Comparison of ENCODE assay signal across 1 cellular context in genomic region chr3:194749631-194750271, GRCh38.
A peak's percentile ranks its signal among the peaks of the same experiment; 100 is the strongest.
TF ChIP-seq lines count a peak whose summit lies in the region.

No MANE protein-coding gene starts in this region.

TF ChIP-seq in HepG2, 621 proteins besides CTCF, POLR2A, EP300 and RAD21 (continued from another document and continues in another):
- peak; percentile 69; the same call in 1 of the 2 replicates for TF ChIP-seq ZNF281 (CRISPR knock-in tag; IDR thresholded peaks at IDR 0.05; ENCODE audit: borderline replicate concordance)
- no peak for TF ChIP-seq ZFP37 (CRISPR knock-in tag; IDR thresholded peaks at IDR 0.05; ENCODE audit: borderline replicate concordance)
- no peak for TF ChIP-seq ISX (CRISPR knock-in tag; conservative IDR thresholded peaks at IDR 0.05)
- no peak for TF ChIP-seq GTF2F1 (IDR thresholded peaks at IDR 0.05; ENCODE audit: low read length)
- TF ChIP-seq KDM2A (CRISPR knock-in tag; IDR thresholded peaks at IDR 0.05; ENCODE audit: borderline replicate concordance, low read depth): peak; percentile 70
- no peak for TF ChIP-seq ZIK1 (CRISPR knock-in tag; IDR thresholded peaks at IDR 0.05; ENCODE audit: borderline replicate concordance, low read depth)
- no peak for TF ChIP-seq PRDM15 (CRISPR knock-in tag; IDR thresholded peaks at IDR 0.05)
- 0 out of 2 replicates have a peak, but pooled peaks have one; percentile 70 for TF ChIP-seq ZNF430 (CRISPR knock-in tag; IDR thresholded peaks at IDR 0.05)
- TF ChIP-seq PHF21A (CRISPR knock-in tag; IDR thresholded peaks at IDR 0.05): no peak; the same call in 1 of the 2 replicates
- TF ChIP-seq ZNF3 (CRISPR knock-in tag; IDR thresholded peaks at IDR 0.05): no peak
- TF ChIP-seq BHLHE40 (IDR thresholded peaks at IDR 0.05; ENCODE audit: low read length): peak; percentile 93
- TF ChIP-seq PITX1 (CRISPR knock-in tag; IDR thresholded peaks at IDR 0.05): peak; percentile 55; the same call in 1 of the 2 replicates
- TF ChIP-seq TERF1 (CRISPR knock-in tag; IDR thresholded peaks at IDR 0.05): no peak
- no peak for TF ChIP-seq CHD4 (IDR thresholded peaks at IDR 0.05; ENCODE audit: borderline replicate concordance, low read length)
- no peak for TF ChIP-seq ZBTB2 (CRISPR knock-in tag; IDR thresholded peaks at IDR 0.05; ENCODE audit: low read depth)
- TF ChIP-seq CBX5 (CRISPR knock-in tag; IDR thresholded peaks at IDR 0.05; ENCODE audit: borderline replicate concordance): no peak; the same call in 1 of the 2 replicates
- TF ChIP-seq KIAA2018 (CRISPR knock-in tag; IDR thresholded peaks at IDR 0.05; ENCODE audit: borderline replicate concordance): no peak
- no peak for TF ChIP-seq BRF2 (CRISPR knock-in tag; IDR thresholded peaks at IDR 0.05)
- TF ChIP-seq DMTF1 (CRISPR knock-in tag; IDR thresholded peaks at IDR 0.05): no peak
- TF ChIP-seq SALL1 (CRISPR knock-in tag; IDR thresholded peaks at IDR 0.05): peak; percentile 97
- peak; percentile 80 for TF ChIP-seq ETV5 (CRISPR knock-in tag; IDR thresholded peaks at IDR 0.05; ENCODE audit: borderline replicate concordance)
- TF ChIP-seq NFKBIZ (CRISPR knock-in tag; IDR thresholded peaks at IDR 0.05): peak; percentile 81; the same call in 1 of the 2 replicates
- TF ChIP-seq ZNF556 (CRISPR knock-in tag; IDR thresholded peaks at IDR 0.05; ENCODE audit: borderline replicate concordance): peak; percentile 82
- TF ChIP-seq ZNF160 (CRISPR knock-in tag; IDR thresholded peaks at IDR 0.05): no peak
- 0 out of 2 replicates have a peak, but pooled peaks have one; percentile 30 for TF ChIP-seq ZFP1 (CRISPR knock-in tag; IDR thresholded peaks at IDR 0.05)
- peak; percentile 62 for TF ChIP-seq ZNF574 (CRISPR knock-in tag; IDR thresholded peaks at IDR 0.05)
- TF ChIP-seq DMAP1 (CRISPR knock-in tag; IDR thresholded peaks at IDR 0.05): peak; percentile 51; the same call in 1 of the 2 replicates
- TF ChIP-seq MTA1 (CRISPR knock-in tag; IDR thresholded peaks at IDR 0.05; ENCODE audit: borderline replicate concordance): peak; percentile 63; the same call in 1 of the 2 replicates
- peak; percentile 81; the same call in 1 of the 2 replicates for TF ChIP-seq ZNF12 (CRISPR knock-in tag; IDR thresholded peaks at IDR 0.05)
- no peak; the same call in 1 of the 2 replicates for TF ChIP-seq KLF11 (CRISPR knock-in tag; IDR thresholded peaks at IDR 0.05)
- TF ChIP-seq ESRRA (CRISPR knock-in tag; IDR thresholded peaks at IDR 0.05; ENCODE audit: low read depth): peak; percentile 93
- TF ChIP-seq ARNTL (CRISPR knock-in tag; IDR thresholded peaks at IDR 0.05): peak; percentile 93
- no peak; the same call in 1 of the 2 replicates for TF ChIP-seq ZMAT3 (CRISPR knock-in tag; conservative IDR thresholded peaks at IDR 0.05)
